22 cellular contexts compared by ENCODE assay signal in genomic region chr10:53894145-53894544, GRCh38.
DNase-seq lines count a peak whose midpoint lies in the region; ATAC-seq and TF ChIP-seq lines count a peak whose summit lies in the region.
"Had no signal": no experiment of that assay in that cellular context is flagged by ENCODE, and none has a peak within 500 bp of the region (broad histone marks: within the 10 kb centered on the region; RNA-seq: fewer than 3 reads in every experiment).

No MANE protein-coding gene starts in this region.

- no peak overlapping the region for H3K9ac ChIP-seq in stomach smooth muscle (ENCODE audit: low read length in 2 of 2)

- H3K27ac ChIP-seq in epithelial cell of prostate (no peak overlapping the region), stomach smooth muscle (ENCODE audit: low read length) (peak overlapping the region; percentile 42), psoas muscle (no peak overlapping the region)
- H3K27ac ChIP-seq: C4-2B, HL-60, Peyer's patch had no signal

- H3K4me1 ChIP-seq in stomach smooth muscle (ENCODE audit: control insufficient read depth, insufficient read depth, low read length) (no peaks in the 10 kb centered on the region), psoas muscle (no peaks in the 10 kb centered on the region)
- H3K4me1 ChIP-seq: Peyer's patch had no signal

- H3K27me3 ChIP-seq in stomach smooth muscle (ENCODE audit: control insufficient read depth in 1 of 2, insufficient read depth in 2 of 2, low read length in 2 of 2) = no peaks in the 10 kb centered on the region
- no peaks in the 10 kb centered on the region for H3K27me3 ChIP-seq in psoas muscle (ENCODE audit: insufficient read depth in 3 of 3, low read length in 2 of 3)
- H3K27me3 ChIP-seq: Peyer's patch had no signal

- TF ChIP-seq CTCF in psoas muscle (IDR thresholded peaks at IDR 0.05) = no peak

- intact Hi-C loops in psoas muscle (cut with DNase I) = no loop called here

- no peak for ATAC-seq in psoas muscle
- ATAC-seq: CD8-positive, alpha-beta T cell; SK-N-SH treated with all-trans-retinoic acid at 6 μM for 48 hours had no signal

- no peaks in the 10 kb centered on the region for H3K9me3 ChIP-seq in stomach smooth muscle (ENCODE audit: control insufficient read depth in 2 of 2, low read length in 2 of 2)
- no peaks in the 10 kb centered on the region for H3K9me3 ChIP-seq in psoas muscle
- H3K9me3 ChIP-seq: Caco-2, Peyer's patch had no signal

- peak; percentile 5 for DNase-seq in HuH-7 (ENCODE audit: low spot score)
- DNase-seq in SK-N-DZ (ENCODE audit: low spot score) = peak; percentile 74
- DNase-seq in epithelial cell of prostate (ENCODE audit: low read depth, low spot score) = peak; percentile 82
- no peak for DNase-seq in T-helper 1 cell
- no peak for DNase-seq in NCI-H2029 treated with DMSO at 0.1 percent for 48 hours (lab: John Stamatoyannopoulos, UW)
- no peak for DNase-seq in psoas muscle
- DNase-seq: Caco-2; CD8-positive, alpha-beta T cell; DMS 273 treated with DMSO at 0.1 percent for 48 hours; DND-41; Kasumi-1; NCI-H1105 treated with DMSO at 0.1 percent for 48 hours; NCI-H2081; NCI-H2227 treated with DMSO at 0.1 percent for 48 hours; NCI-H526 treated with DMSO at 0.1 percent for 48 hours; OCI-M1; Peyer's patch; SIG-M5 had no signal

- 52 to 55% (median 53%) methylated on average over 5 of the region's 5 CpGs for WGBS in psoas muscle, 3 donors

- H3K36me3 ChIP-seq in stomach smooth muscle (ENCODE audit: control insufficient read depth in 2 of 2, insufficient read depth in 2 of 2, low read length in 2 of 2) (no peaks in the 10 kb centered on the region), psoas muscle (ENCODE audit: insufficient read depth in 1 of 2, low read depth in 1 of 2) (no peaks in the 10 kb centered on the region)
- H3K36me3 ChIP-seq: Peyer's patch had no signal

- H3K4me3 ChIP-seq in stomach smooth muscle (ENCODE audit: low read length in 2 of 2) (no peak overlapping the region), psoas muscle (no peak overlapping the region)
- H3K4me3 ChIP-seq: Peyer's patch had no signal

Comparison
In these comparisons a context has a peak if more than half of its experiments do, and no peak if none do; other contexts are left out.
1. DNase-seq: peak in HuH-7 (single experiment), SK-N-DZ (single experiment) and epithelial cell of prostate (single experiment); none in T-helper 1 cell (0 of 5), NCI-H2029 treated with DMSO at 0.1 percent for 48 hours (single experiment) and psoas muscle (0 of 2).